Comparison of ENCODE assay signal across 30 cellular contexts in genomic region chr19:37874784-37875183, GRCh38. TPM values are rescaled to one million over a fixed set of nuclear protein-coding genes. Genes with fewer than 3 reads are reported as not detected.
DNase-seq lines count a peak whose midpoint lies in the region; ATAC-seq, FAIRE-seq and TF ChIP-seq lines count a peak whose summit lies in the region.
"Had no signal": no experiment of that assay in that cellular context is flagged by ENCODE, and none has a peak within 500 bp of the region (broad histone marks: within the 10 kb centered on the region; RNA-seq: fewer than 3 reads in every experiment).

No MANE protein-coding gene starts in this region.

- H4K20me1 ChIP-seq in H9 (ENCODE audit: control insufficient read depth, insufficient read depth, insufficient read length) (no peaks in the 10 kb centered on the region), astrocyte (ENCODE audit: insufficient read depth, low read length) (no peaks in the 10 kb centered on the region)

- TF ChIP-seq EP300 in A549 (IDR thresholded peaks at IDR 0.05), result no peak

- H3K56ac ChIP-seq in H9 (ENCODE audit: insufficient read length, low read depth, low read length), result no peak overlapping the region

- H3K27me3 ChIP-seq in H9 (ENCODE audit: insufficient read depth, low read length) (no peaks in the 10 kb centered on the region), astrocyte (ENCODE audit: insufficient read depth, low read length) (no peaks in the 10 kb centered on the region), body of pancreas (no peaks in the 10 kb centered on the region)
- H3K27me3 ChIP-seq: BE2C, foreskin keratinocyte, transverse colon had no signal

- no peak overlapping the region for H2BK15ac ChIP-seq in H9 (ENCODE audit: low read depth, low read length)

- H3K27ac ChIP-seq in A549 (no peak overlapping the region), H9 (ENCODE audit: insufficient read length, low read depth, low read length) (no peak overlapping the region), astrocyte (ENCODE audit: low read depth, low read length) (no peak overlapping the region), body of pancreas (no peak overlapping the region)
- H3K27ac ChIP-seq: foreskin keratinocyte, heart left ventricle, transverse colon had no signal

- no peak for TF ChIP-seq CTCF in A549 (IDR thresholded peaks at IDR 0.05)
- TF ChIP-seq CTCF in H9 (conservative IDR thresholded peaks at IDR 0.05), result no peak
- no peak for TF ChIP-seq CTCF in astrocyte (IDR thresholded peaks at IDR 0.05; ENCODE audit: insufficient read depth, low read depth, low read length)
- TF ChIP-seq CTCF in body of pancreas (IDR thresholded peaks at IDR 0.05), result no peak

- no peaks in the 10 kb centered on the region for H3K79me1 ChIP-seq in H9 (ENCODE audit: insufficient read depth, low read depth, low read length, poor library complexity, severe bottlenecking)

- H3K36me3 ChIP-seq in astrocyte (ENCODE audit: insufficient read depth, low read length) (no peaks in the 10 kb centered on the region), body of pancreas (replicated peaks in 1 of 2; ENCODE audit: insufficient read depth in 1 of 2, low read depth in 2 of 2) (no peaks in the 10 kb centered on the region)
- H3K36me3 ChIP-seq: BE2C, heart left ventricle, transverse colon had no signal

- peaks cover 10 to 11% of the 10 kb centered on the region in 2 experiments for H3K4me1 Mint-ChIP-seq in H9
- H3K4me1 Mint-ChIP-seq in astrocyte (ENCODE audit: low read depth, unreplicated experiment), result peaks cover under 1% of the 10 kb centered on the region
- no peaks in the 10 kb centered on the region for H3K4me1 Mint-ChIP-seq in stimulated activated effector memory CD8-positive, alpha-beta T cell treated with anti-CD3 and anti-CD28 coated beads, Interleukin-12 subunit alpha, Interleukin-12 subunit beta, amount 100 ng/mL, for 72 hours
- H3K4me1 Mint-ChIP-seq: mesothelial cell of epicardium, naive B cell had no signal

- peaks cover 5 to 13% (median 10%) of the 10 kb centered on the region in 3 experiments for H3K36me3 Mint-ChIP-seq in H9 (ENCODE audit: insufficient read depth in 1 of 3, low read depth in 3 of 3)
- peaks cover 2% of the 10 kb centered on the region for H3K36me3 Mint-ChIP-seq in astrocyte (ENCODE audit: low read depth, unreplicated experiment)
- no peaks in the 10 kb centered on the region for H3K36me3 Mint-ChIP-seq in stimulated activated effector memory CD8-positive, alpha-beta T cell treated with anti-CD3 and anti-CD28 coated beads, Interleukin-12 subunit alpha, Interleukin-12 subunit beta, amount 100 ng/mL, for 72 hours
- H3K36me3 Mint-ChIP-seq: mesothelial cell of epicardium, naive B cell had no signal

- no peak overlapping the region for H2AFZ ChIP-seq in H9 (ENCODE audit: low read length)
- no peak overlapping the region for H2AFZ ChIP-seq in astrocyte (ENCODE audit: low read depth, low read length)

- intact Hi-C loops in body of pancreas (cut with DNase I) (no loop called here), sciatic nerve (cut with DNase I) (no loop called here)

- TF ChIP-seq RAD21 in A549 (conservative IDR thresholded peaks at IDR 0.05 in 1 of 2, IDR thresholded peaks at IDR 0.05 in 1 of 2), result no peak

- H3K23me2 ChIP-seq in H9 (ENCODE audit: insufficient read length, low read depth, low read length, poor library complexity, severe bottlenecking), result no peaks in the 10 kb centered on the region

- peak; percentile 65 for FAIRE-seq in A549 (lab: Jason Lieb, UNC)
- FAIRE-seq in astrocyte (lab: Jason Lieb, UNC), result no peak
- FAIRE-seq: small intestine had no signal

- H3K18ac ChIP-seq in H9 (ENCODE audit: insufficient read length, low read depth, low read length), result no peak overlapping the region

- no peak overlapping the region for H3K23ac ChIP-seq in H9 (ENCODE audit: insufficient read length, low read depth, low read length)

- H3K9me3 Mint-ChIP-seq in H9, result peaks cover 17 to 27% of the 10 kb centered on the region in 2 experiments
- H3K9me3 Mint-ChIP-seq in astrocyte (ENCODE audit: unreplicated experiment), result peaks cover 21% of the 10 kb centered on the region
- H3K9me3 Mint-ChIP-seq in stimulated activated effector memory CD8-positive, alpha-beta T cell treated with anti-CD3 and anti-CD28 coated beads, Interleukin-12 subunit alpha, Interleukin-12 subunit beta, amount 100 ng/mL, for 72 hours, result no peaks in the 10 kb centered on the region

- ATAC-seq in A549 (peak in 1 of 2 experiments; percentile 54; a peak in 3 of 6 replicates), body of pancreas (no peak), GM18498 (IDR thresholded peaks at IDR 0.05; ENCODE audit: unreplicated experiment) (no peak), sciatic nerve (no peak)
- no peak for ATAC-seq in stimulated activated effector memory CD8-positive, alpha-beta T cell treated with anti-CD3 and anti-CD28 coated beads, Interleukin-12 subunit alpha, Interleukin-12 subunit beta, amount 100 ng/mL, for 72 hours
- ATAC-seq: foreskin keratinocyte, heart left ventricle, left colon, Panc1 had no signal

- H3K4me1 ChIP-seq in A549 (no peaks in the 10 kb centered on the region), H9 (ENCODE audit: insufficient read depth, low read length) (no peaks in the 10 kb centered on the region), astrocyte (ENCODE audit: insufficient read depth, low read length) (no peaks in the 10 kb centered on the region), body of pancreas (no peaks in the 10 kb centered on the region)
- H3K4me1 ChIP-seq: BE2C, foreskin keratinocyte, heart left ventricle, transverse colon had no signal

- no peak overlapping the region for H2BK12ac ChIP-seq in H9 (ENCODE audit: insufficient read length, low read depth, low read length)

- no peak overlapping the region for H2BK5ac ChIP-seq in H9 (ENCODE audit: insufficient read length, low read length)

- no peak overlapping the region for H4K91ac ChIP-seq in H9 (ENCODE audit: insufficient read length, low read depth, low read length)

- H3K4me3 Mint-ChIP-seq in H9 (no peak overlapping the region), astrocyte (ENCODE audit: unreplicated experiment) (no peak overlapping the region)
- H3K4me3 Mint-ChIP-seq in stimulated activated effector memory CD8-positive, alpha-beta T cell treated with anti-CD3 and anti-CD28 coated beads, Interleukin-12 subunit alpha, Interleukin-12 subunit beta, amount 100 ng/mL, for 72 hours, result no peak overlapping the region
- H3K4me3 Mint-ChIP-seq: mesothelial cell of epicardium, naive B cell had no signal

- no peak for DNase-seq in A549 (ENCODE audit: low read depth in 1 of 2, low spot score in 1 of 2)
- DNase-seq in H9, result no peak
- DNase-seq in astrocyte (ENCODE audit: low read depth), result peak; percentile 12
- peak; percentile 90 for DNase-seq in iris pigment epithelial cell (ENCODE audit: low read depth)
- no peak for DNase-seq in body of pancreas
- no peak for DNase-seq in sciatic nerve (ENCODE audit: low spot score)
- no peak for DNase-seq in stimulated activated effector memory CD8-positive, alpha-beta T cell treated with anti-CD3 and anti-CD28 coated beads, Interleukin-12 subunit alpha, Interleukin-12 subunit beta, amount 100 ng/mL, for 72 hours (ENCODE audit: low spot score in 2 of 2)
- DNase-seq: activated CD4-positive, alpha-beta T cell treated with anti-CD3 and anti-CD28 coated beads for 4 hours; activated CD8-positive, alpha-beta memory T cell treated with anti-CD3 and anti-CD28 coated beads for 24 hours; activated gamma-delta T cell; activated T-cell treated with anti-CD3 and anti-CD28 coated beads, Interleukin-2, amount 50 U/mL, for 1 hour; BE2C; effector CD4-positive, alpha-beta T cell; erythroblast; foreskin keratinocyte; heart left ventricle; left colon; naive B cell; NCI-H1092 treated with DMSO at 0.1 percent for 48 hours; NCI-H187 treated with DMSO at 0.1 percent for 48 hours; NCI-H226; NCI-H69; occipital lobe; SHP77; small intestine; transverse colon had no signal

- H3K27me3 Mint-ChIP-seq in H9 (ENCODE audit: low read depth) (peaks cover 6% of the 10 kb centered on the region), astrocyte (ENCODE audit: low read depth, unreplicated experiment) (no peaks in the 10 kb centered on the region)

- H3K79me2 ChIP-seq in H9 (ENCODE audit: insufficient read depth, low read length), result no peaks in the 10 kb centered on the region
- no peaks in the 10 kb centered on the region for H3K79me2 ChIP-seq in astrocyte (ENCODE audit: insufficient read depth, low read length)

- H3K27ac Mint-ChIP-seq in H9, result peak overlapping the region in 2 of 3 experiments; percentile 42 to 84; a peak in 3 of 7 replicates
- no peak overlapping the region for H3K27ac Mint-ChIP-seq in astrocyte (ENCODE audit: unreplicated experiment)
- no peak overlapping the region for H3K27ac Mint-ChIP-seq in stimulated activated effector memory CD8-positive, alpha-beta T cell treated with anti-CD3 and anti-CD28 coated beads, Interleukin-12 subunit alpha, Interleukin-12 subunit beta, amount 100 ng/mL, for 72 hours
- H3K27ac Mint-ChIP-seq: mesothelial cell of epicardium, naive B cell had no signal

- no peak overlapping the region for H4K8ac ChIP-seq in H9 (replicated peaks; ENCODE audit: insufficient read length, low read depth, low read length)

- POLR2A ChIA-PET in A549 (lab: Yijun Ruan, JAX), result no interaction called here

- no peak overlapping the region for H3K9ac ChIP-seq in H9 (ENCODE audit: extremely low read depth, insufficient read length, low read length)
- H3K9ac ChIP-seq in astrocyte (ENCODE audit: low read length), result no peak overlapping the region

- no peak overlapping the region for H3K4me2 ChIP-seq in A549
- H3K4me2 ChIP-seq in H9 (ENCODE audit: insufficient read depth, insufficient read length, low read length), result no peak overlapping the region
- H3K4me2 ChIP-seq in astrocyte (ENCODE audit: low read length), result no peak overlapping the region

- no peak overlapping the region for H3K4me3 ChIP-seq in A549
- no peak overlapping the region for H3K4me3 ChIP-seq in astrocyte (ENCODE audit: insufficient read depth, low read depth, low read length)
- no peak overlapping the region for H3K4me3 ChIP-seq in body of pancreas
- H3K4me3 ChIP-seq: heart left ventricle, transverse colon had no signal

- H4K5ac ChIP-seq in H9 (ENCODE audit: insufficient read length, low read depth, low read length), result no peak overlapping the region

- CTCF ChIA-PET in A549 (lab: Yijun Ruan, JAX), result interaction anchor here (1.4 to 2.8 kb wide), 3 partner anchors 23 to 28 kb away, joined by 3 to 14 read pairs (median 3); no protein-coding TSS in a partner anchor

- no peak overlapping the region for H2AK5ac ChIP-seq in H9 (ENCODE audit: insufficient read length, low read length)

- H2BK20ac ChIP-seq in H9 (ENCODE audit: low read depth, low read length, poor library complexity, severe bottlenecking), result no peak overlapping the region

- TF ChIP-seq POLR2A in A549 (IDR thresholded peaks at IDR 0.05; ENCODE audit: low read length), result no peak
- no peak for TF ChIP-seq POLR2A in body of pancreas (IDR thresholded peaks at IDR 0.05)

- no peak overlapping the region for H3T11ph ChIP-seq in H9 (ENCODE audit: low read length)

- H3K4ac ChIP-seq in H9 (ENCODE audit: low read depth, low read length), result no peak overlapping the region

- 6% methylated on average over 3 of the region's 3 CpGs for WGBS in A549 (ENCODE audit: missing lambda C conversion rate)
- no CpG with 5 or more reads among the region's 3 CpGs for WGBS in H9 (ENCODE audit: extremely low coverage, insufficient read length, low lambda C conversion rate)
- 13 to 56% methylated on average over 1 to 3 of the region's 3 CpGs for WGBS in body of pancreas, 2 donors

- no peak overlapping the region for H2BK120ac ChIP-seq in H9 (ENCODE audit: low read depth, low read length, poor library complexity, severe bottlenecking)

- no peak overlapping the region for H3K14ac ChIP-seq in H9 (ENCODE audit: insufficient read depth, low read length)

- H3K9me3 ChIP-seq in A549 (peaks cover 79% of the 10 kb centered on the region), H9 (ENCODE audit: control insufficient read depth, low read depth, low read length) (peaks cover 4% of the 10 kb centered on the region), astrocyte (ENCODE audit: insufficient read depth, low read depth, low read length) (no peaks in the 10 kb centered on the region), body of pancreas (no peaks in the 10 kb centered on the region)
- H3K9me3 ChIP-seq: BE2C, transverse colon had no signal

RNA-seq across cellular contexts. Expression of gene WDR87, which starts 31.6 kb away (rescaled TPM):
- not detected in 2 replicates for polyA plus RNA-seq in A549 (2011; rRNA removed)
- not detected in 2 replicates for polyA plus RNA-seq in A549 (2012; cell fraction: cytosol; rRNA removed)
- polyA plus RNA-seq in A549 (2012; cell fraction: nucleus; rRNA removed), result not detected in 2 replicates
- not detected in 3 replicates for polyA plus RNA-seq in A549 (2017; fragmentation: RNase III; extraction: RNeasy Plus Mini Kit Qiagen cat#74134 plus additional on column Dnase treatment)
- not detected in 2 replicates for polyA minus RNA-seq in A549 (2011; rRNA and poly(A)+ RNA removed)
- total RNA-seq in H9 (2021), result not detected in 2 replicates
- total RNA-seq in astrocyte, result not detected in 2 replicates
- not detected for total RNA-seq in body of pancreas
- total RNA-seq in sciatic nerve, result not detected
- total RNA-seq: A673, foreskin keratinocyte, heart left ventricle, left colon, mesothelial cell of epicardium, occipital lobe, transverse colon had no signal
- polyA plus RNA-seq: foreskin keratinocyte, heart left ventricle, small intestine had no signal

RNA-seq across cellular contexts. Expression of gene SIPA1L3, which starts 32.2 kb away (rescaled TPM):
- polyA plus RNA-seq in A549 (2011; rRNA removed) (28.9 and 47.8 TPM in 2 replicates), A549 (2017; fragmentation: RNase III; extraction: RNeasy Plus Mini Kit Qiagen cat#74134 plus additional on column Dnase treatment) (50.6 to 55.4 TPM (median 53.9 TPM) in 3 replicates)
- 27.9 and 36.2 TPM in 2 replicates for polyA plus RNA-seq in A549 (2012; cell fraction: cytosol; rRNA removed)
- 73.6 and 96.7 TPM in 2 replicates for polyA plus RNA-seq in A549 (2012; cell fraction: nucleus; rRNA removed)
- 156 and 168 TPM in 2 replicates for polyA minus RNA-seq in A549 (2011; rRNA and poly(A)+ RNA removed)
- total RNA-seq in H9 (2021) (40.1 and 41.9 TPM in 2 replicates), astrocyte (19.2 and 26.9 TPM in 2 replicates), body of pancreas (10 to 100 TPM; 41.5 to 62.0 TPM), sciatic nerve (26.1 TPM)

Comparison
In these comparisons a context has a peak if more than half of its experiments do, and no peak if none do; other contexts are left out.
1. DNase-seq: peak in astrocyte (single experiment) and iris pigment epithelial cell (single experiment); none in A549 (0 of 2), H9 (single experiment), body of pancreas (0 of 4), sciatic nerve (single experiment) and stimulated activated effector memory CD8-positive, alpha-beta T cell treated with anti-CD3 and anti-CD28 coated beads, Interleukin-12 subunit alpha, Interleukin-12 subunit beta, amount 100 ng/mL, for 72 hours (0 of 2).
2. H3K27ac Mint-ChIP-seq: peak in H9 (2 of 3); none in astrocyte (single experiment) and stimulated activated effector memory CD8-positive, alpha-beta T cell treated with anti-CD3 and anti-CD28 coated beads, Interleukin-12 subunit alpha, Interleukin-12 subunit beta, amount 100 ng/mL, for 72 hours (single experiment).